In genomic region chr20:41735949-41736348, GRCh38 we compare ENCODE assay signal across 2 cellular contexts.
TF ChIP-seq lines count a peak whose summit lies in the region.

No MANE protein-coding gene starts in this region.

TF ChIP-seq in HepG2, 621 proteins besides CTCF, POLR2A, EP300 and RAD21 (continued from another document):
- TF ChIP-seq KDM2A (CRISPR knock-in tag; IDR thresholded peaks at IDR 0.05; ENCODE audit: borderline replicate concordance, low read depth) (no peak), MAFF (IDR thresholded peaks at IDR 0.05; ENCODE audit: low read depth, low read length) (peak; percentile 44; the same call in 1 of the 2 replicates)

TF ChIP-seq in K562, 482 proteins besides CTCF, POLR2A, EP300 and RAD21 (continued from another document):
- TF ChIP-seq HEY1 (CRISPR knock-in tag; IDR thresholded peaks at IDR 0.05; ENCODE audit: borderline replicate concordance) (no peak), TAF1 (IDR thresholded peaks at IDR 0.05; ENCODE audit: control insufficient read depth, extremely low read depth, insufficient read depth, low read length, severe bottlenecking) (no peak), ARID4B (CRISPR knock-in tag; IDR thresholded peaks at IDR 0.05) (no peak), ZNF280A (IDR thresholded peaks at IDR 0.05; ENCODE audit: low read depth, partially characterized antibody) (no peak), ZNF316 (IDR thresholded peaks at IDR 0.05) (peak; percentile 69), FOXP1 (CRISPR knock-in tag; IDR thresholded peaks at IDR 0.05) (no peak), MAFK (IDR thresholded peaks at IDR 0.05; ENCODE audit: low read length) (no peak)
TF ChIP-seq in K562: peak in this region for 2.
